Comparison of ENCODE assay signal across 35 cellular contexts in genomic region chr5:171142617-171143016, GRCh38.
"Had no signal": no experiment of that assay in that cellular context is flagged by ENCODE, and none has a peak within 500 bp of the region (broad histone marks: within the 10 kb centered on the region; RNA-seq: fewer than 3 reads in every experiment).

No MANE protein-coding gene starts in this region.

- H3K27ac Mint-ChIP-seq: activated CD4-positive, alpha-beta memory T cell treated with anti-CD3 and anti-CD28 coated beads, Interleukin-2, amount 10 ng/mL, durations not matched to agents 7 days and 5 days; activated CD4-positive, alpha-beta T cell treated with anti-CD3 and anti-CD28 coated beads for 36 hours; activated CD4-positive, alpha-beta T cell treated with anti-CD3 and anti-CD28 coated beads, Interleukin-2, amount 10 ng/mL, durations not matched to agents 7 days and 5 days; activated CD8-positive, alpha-beta memory T cell treated with anti-CD3 and anti-CD28 coated beads, Interleukin-2, amount 10 ng/mL, durations not matched to agents 7 days and 5 days; activated CD8-positive, alpha-beta T cell treated with anti-CD3 and anti-CD28 coated beads, Interleukin-2, amount 10 ng/mL, durations not matched to agents 7 days and 5 days; activated naive CD4-positive, alpha-beta T cell treated with anti-CD3 and anti-CD28 coated beads, Interleukin-2, amount 10 ng/mL, durations not matched to agents 7 days and 5 days; activated naive CD4-positive, alpha-beta T cell treated with anti-CD3 and anti-CD28 coated beads, Interleukin-2, amount 50 U/mL, for 24 hours; activated naive CD8-positive, alpha-beta T cell; activated naive CD8-positive, alpha-beta T cell treated with anti-CD3 and anti-CD28 coated beads, Interleukin-2, amount 10 ng/mL, durations not matched to agents 7 days and 5 days; activated naive CD8-positive, alpha-beta T cell treated with anti-CD3 and anti-CD28 coated beads, Interleukin-2, amount 50 U/mL, for 24 hours; activated T-cell treated with anti-CD3 and anti-CD28 coated beads, Interleukin-2, amount 50 U/mL, for 24 hours; activated T-helper 2 cell treated with anti-CD3 and anti-CD28 coated beads, Interferon-gamma antibody, Interleukin-2, Interleukin-4, amounts not matched to agents 10 μg/mL and 5 μg/mL and 100 μg/mL, durations not matched to agents 14 hours and 24 hours and 36 hours; T-helper 1 cell treated with Interleukin-12 subunit alpha and Interleukin-12 subunit beta and Interleukin-4 antibody, amounts not matched to agents 30 μg/mL and 1 μg/mL, for 36 hours; T-helper 2 cell treated with Interferon-gamma antibody and Interleukin-4, amounts not matched to agents 5 μg/mL and 100 μg/mL, for 36 hours; WTC11 had no signal

- H3K9me3 ChIP-seq: body of pancreas, breast epithelium had no signal

- H3K27me3 ChIP-seq: body of pancreas, brain microvascular endothelial cell, breast epithelium had no signal

- DNase-seq: activated CD4-positive, alpha-beta memory T cell treated with anti-CD3 and anti-CD28 coated beads, Interleukin-2, amount 10 ng/mL, durations not matched to agents 7 days and 5 days; activated CD4-positive, alpha-beta T cell treated with anti-CD3 and anti-CD28 coated beads for 1 hour; activated CD4-positive, alpha-beta T cell treated with anti-CD3 and anti-CD28 coated beads for 36 hours; activated CD4-positive, alpha-beta T cell treated with anti-CD3 and anti-CD28 coated beads for 48 hours; activated CD4-positive, alpha-beta T cell treated with anti-CD3 and anti-CD28 coated beads, Interleukin-2, amount 10 ng/mL, durations not matched to agents 7 days and 5 days; activated CD4-positive, alpha-beta T cell treated with anti-CD3 and anti-CD28 coated beads, Interleukin-2, amount 50 U/mL, for 48 hours; activated CD4-positive, CD25-positive, alpha-beta regulatory T cell; activated CD8-positive, alpha-beta memory T cell treated with anti-CD3 and anti-CD28 coated beads for 24 hours; activated CD8-positive, alpha-beta memory T cell treated with anti-CD3 and anti-CD28 coated beads, Interleukin-2, amount 10 ng/mL, durations not matched to agents 7 days and 5 days; activated CD8-positive, alpha-beta memory T cell treated with anti-CD3 and anti-CD28 coated beads, Interleukin-2, amount 50 U/mL, for 48 hours; activated CD8-positive, alpha-beta T cell treated with anti-CD3 and anti-CD28 coated beads, Interleukin-2, amount 10 ng/mL, durations not matched to agents 7 days and 5 days; activated effector memory CD4-positive, alpha-beta T cell treated with Interleukin-2 at 50 U/mL for 16 hours; activated gamma-delta T cell; activated naive CD4-positive, alpha-beta T cell treated with anti-CD3 and anti-CD28 coated beads, Interleukin-2, amount 10 ng/mL, durations not matched to agents 7 days and 5 days; activated naive CD4-positive, alpha-beta T cell treated with Interleukin-2 at 50 U/mL for 16 hours; activated naive CD8-positive, alpha-beta T cell treated with anti-CD3 and anti-CD28 coated beads, Interleukin-2, amount 10 ng/mL, durations not matched to agents 7 days and 5 days; activated naive CD8-positive, alpha-beta T cell treated with anti-CD3 and anti-CD28 coated beads, Interleukin-2, amount 50 U/mL, for 24 hours; activated T-cell treated with anti-CD3 and anti-CD28 coated beads, Interleukin-2, amount 50 U/mL, for 24 hours; activated T-cell treated with anti-CD3 and anti-CD28 coated beads, Interleukin-2, amount 50 U/mL, for 48 hours; amygdala; aorta; body of pancreas; brain microvascular endothelial cell; central memory CD4-positive, alpha-beta T cell; T-helper 2 cell; T-helper 9 cell had no signal

- H3K36me3 Mint-ChIP-seq: activated CD8-positive, alpha-beta memory T cell treated with anti-CD3 and anti-CD28 coated beads, Interleukin-2, amount 10 ng/mL, durations not matched to agents 7 days and 5 days; activated naive CD4-positive, alpha-beta T cell treated with anti-CD3 and anti-CD28 coated beads, Interleukin-2, amount 10 ng/mL, durations not matched to agents 7 days and 5 days; activated naive CD4-positive, alpha-beta T cell treated with anti-CD3 and anti-CD28 coated beads, Interleukin-2, amount 50 U/mL, for 24 hours; activated naive CD8-positive, alpha-beta T cell; activated naive CD8-positive, alpha-beta T cell treated with anti-CD3 and anti-CD28 coated beads, Interleukin-2, amount 10 ng/mL, durations not matched to agents 7 days and 5 days; WTC11 had no signal

- H3K4me3 Mint-ChIP-seq: activated CD4-positive, alpha-beta memory T cell treated with anti-CD3 and anti-CD28 coated beads, Interleukin-2, amount 10 ng/mL, durations not matched to agents 7 days and 5 days; activated CD4-positive, alpha-beta T cell treated with anti-CD3 and anti-CD28 coated beads for 36 hours; activated CD4-positive, alpha-beta T cell treated with anti-CD3 and anti-CD28 coated beads, Interleukin-2, amount 10 ng/mL, durations not matched to agents 7 days and 5 days; activated CD8-positive, alpha-beta memory T cell treated with anti-CD3 and anti-CD28 coated beads, Interleukin-2, amount 10 ng/mL, durations not matched to agents 7 days and 5 days; activated CD8-positive, alpha-beta T cell treated with anti-CD3 and anti-CD28 coated beads, Interleukin-2, amount 10 ng/mL, durations not matched to agents 7 days and 5 days; activated naive CD4-positive, alpha-beta T cell treated with anti-CD3 and anti-CD28 coated beads, Interleukin-2, amount 10 ng/mL, durations not matched to agents 7 days and 5 days; activated naive CD4-positive, alpha-beta T cell treated with anti-CD3 and anti-CD28 coated beads, Interleukin-2, amount 50 U/mL, for 24 hours; activated naive CD8-positive, alpha-beta T cell; activated naive CD8-positive, alpha-beta T cell treated with anti-CD3 and anti-CD28 coated beads, Interleukin-2, amount 10 ng/mL, durations not matched to agents 7 days and 5 days; activated naive CD8-positive, alpha-beta T cell treated with anti-CD3 and anti-CD28 coated beads, Interleukin-2, amount 50 U/mL, for 24 hours; activated T-cell treated with anti-CD3 and anti-CD28 coated beads, Interleukin-2, amount 50 U/mL, for 24 hours; T-helper 1 cell treated with Interleukin-12 subunit alpha and Interleukin-12 subunit beta and Interleukin-4 antibody, amounts not matched to agents 30 μg/mL and 1 μg/mL, for 36 hours; T-helper 2 cell treated with Interferon-gamma antibody and Interleukin-4, amounts not matched to agents 5 μg/mL and 100 μg/mL, for 36 hours; WTC11 had no signal

- H3K27ac ChIP-seq: body of pancreas, brain microvascular endothelial cell, breast epithelium, VCaP had no signal

- H3K4me1 Mint-ChIP-seq: activated CD4-positive, alpha-beta memory T cell treated with anti-CD3 and anti-CD28 coated beads, Interleukin-2, amount 10 ng/mL, durations not matched to agents 7 days and 5 days; activated CD4-positive, alpha-beta T cell treated with anti-CD3 and anti-CD28 coated beads for 36 hours; activated CD4-positive, alpha-beta T cell treated with anti-CD3 and anti-CD28 coated beads, Interleukin-2, amount 10 ng/mL, durations not matched to agents 7 days and 5 days; activated CD8-positive, alpha-beta memory T cell treated with anti-CD3 and anti-CD28 coated beads, Interleukin-2, amount 10 ng/mL, durations not matched to agents 7 days and 5 days; activated naive CD4-positive, alpha-beta T cell treated with anti-CD3 and anti-CD28 coated beads, Interleukin-2, amount 10 ng/mL, durations not matched to agents 7 days and 5 days; activated naive CD4-positive, alpha-beta T cell treated with anti-CD3 and anti-CD28 coated beads, Interleukin-2, amount 50 U/mL, for 24 hours; activated naive CD8-positive, alpha-beta T cell treated with anti-CD3 and anti-CD28 coated beads, Interleukin-2, amount 10 ng/mL, durations not matched to agents 7 days and 5 days; activated naive CD8-positive, alpha-beta T cell treated with anti-CD3 and anti-CD28 coated beads, Interleukin-2, amount 50 U/mL, for 24 hours; WTC11 had no signal

- ATAC-seq: activated CD4-positive, alpha-beta T cell treated with anti-CD3 and anti-CD28 coated beads for 36 hours; activated CD4-positive, CD25-positive, alpha-beta regulatory T cell treated with anti-CD3 and anti-CD28 coated beads, Interleukin-2, amount 50 U/mL, for 24 hours; activated CD8-positive, alpha-beta memory T cell treated with anti-CD3 and anti-CD28 coated beads, Interleukin-2, amount 10 ng/mL, durations not matched to agents 7 days and 5 days; activated CD8-positive, alpha-beta T cell treated with anti-CD3 and anti-CD28 coated beads, Interleukin-2, amount 10 ng/mL, durations not matched to agents 7 days and 5 days; activated naive CD8-positive, alpha-beta T cell treated with anti-CD3 and anti-CD28 coated beads, Interleukin-2, amount 50 U/mL, for 24 hours; body of pancreas; WTC11 had no signal

- H3K4me1 ChIP-seq: body of pancreas, breast epithelium had no signal

- H3K27me3 Mint-ChIP-seq: activated CD4-positive, alpha-beta memory T cell treated with anti-CD3 and anti-CD28 coated beads, Interleukin-2, amount 10 ng/mL, durations not matched to agents 7 days and 5 days; activated naive CD4-positive, alpha-beta T cell treated with anti-CD3 and anti-CD28 coated beads, Interleukin-2, amount 10 ng/mL, durations not matched to agents 7 days and 5 days; activated naive CD8-positive, alpha-beta T cell; activated T-cell treated with anti-CD3 and anti-CD28 coated beads, Interleukin-2, amount 50 U/mL, for 24 hours had no signal

- H3K9me3 Mint-ChIP-seq: activated CD4-positive, alpha-beta memory T cell treated with anti-CD3 and anti-CD28 coated beads, Interleukin-2, amount 10 ng/mL, durations not matched to agents 7 days and 5 days; activated CD4-positive, alpha-beta T cell treated with anti-CD3 and anti-CD28 coated beads, Interleukin-2, amount 10 ng/mL, durations not matched to agents 7 days and 5 days; activated naive CD4-positive, alpha-beta T cell treated with anti-CD3 and anti-CD28 coated beads, Interleukin-2, amount 10 ng/mL, durations not matched to agents 7 days and 5 days; activated naive CD4-positive, alpha-beta T cell treated with anti-CD3 and anti-CD28 coated beads, Interleukin-2, amount 50 U/mL, for 24 hours; activated naive CD8-positive, alpha-beta T cell treated with anti-CD3 and anti-CD28 coated beads, Interleukin-2, amount 10 ng/mL, durations not matched to agents 7 days and 5 days; activated naive CD8-positive, alpha-beta T cell treated with anti-CD3 and anti-CD28 coated beads, Interleukin-2, amount 50 U/mL, for 24 hours; activated T-cell treated with anti-CD3 and anti-CD28 coated beads, Interleukin-2, amount 50 U/mL, for 24 hours; activated T-helper 2 cell treated with anti-CD3 and anti-CD28 coated beads, Interferon-gamma antibody, Interleukin-2, Interleukin-4, amounts not matched to agents 10 μg/mL and 5 μg/mL and 100 μg/mL, durations not matched to agents 14 hours and 24 hours and 36 hours; T-helper 1 cell treated with Interleukin-12 subunit alpha and Interleukin-12 subunit beta and Interleukin-4 antibody, amounts not matched to agents 30 μg/mL and 1 μg/mL, for 36 hours; T-helper 2 cell treated with Interferon-gamma antibody and Interleukin-4, amounts not matched to agents 5 μg/mL and 100 μg/mL, for 36 hours; WTC11 had no signal

- H3K4me3 ChIP-seq: body of pancreas, breast epithelium had no signal

- H3K36me3 ChIP-seq: brain microvascular endothelial cell, breast epithelium had no signal
